Comparison of ENCODE assay signal across 7 cellular contexts in genomic region chr11:131201674-131202073, GRCh38.
"Had no signal": no experiment of that assay in that cellular context is flagged by ENCODE, and none has a peak within 500 bp of the region (broad histone marks: within the 10 kb centered on the region; RNA-seq: fewer than 3 reads in every experiment).

No MANE protein-coding gene starts in this region.

- H3K27ac Mint-ChIP-seq: IgD-negative memory B cell had no signal

- H3K27ac ChIP-seq: HL-60 had no signal

- ATAC-seq: HepG2, K562 had no signal

- H3K4me3 ChIP-seq: K562 had no signal

- DNase-seq: IMR-90, KBM-7, KG1 had no signal

- H3K9me3 Mint-ChIP-seq: IgD-negative memory B cell had no signal

- H3K4me3 Mint-ChIP-seq: IgD-negative memory B cell had no signal

- H3K4me1 Mint-ChIP-seq: IgD-negative memory B cell had no signal
